Comparison of ENCODE assay signal across 8 cellular contexts in genomic region chr6:44001318-44001868, GRCh38.
A peak's percentile ranks its signal among the peaks of the same experiment; 100 is the strongest.
DNase-seq lines count a peak whose midpoint lies in the region; ATAC-seq and TF ChIP-seq lines count a peak whose summit lies in the region.

No MANE protein-coding gene starts in this region.

- H3K27me3 ChIP-seq in heart left ventricle (peaks cover 0 to 37% (median 17%) of the 10 kb centered on the region in 9 donors), ascending aorta (peaks cover 4% of the 10 kb centered on the region), lower lobe of right lung (ENCODE audit: low read depth) (peaks cover 42% of the 10 kb centered on the region)

- ATAC-seq in heart left ventricle = peak in 1 of 4 donors; percentile 1
- ATAC-seq in lower lobe of right lung = peak; percentile 74 to 80
- no peak for ATAC-seq in HG03378 (IDR thresholded peaks at IDR 0.05; ENCODE audit: unreplicated experiment)

- WGBS in heart left ventricle, 4 donors = 47 to 61% (median 55%) methylated on average over 10 of the region's 10 CpGs

- H3K9me3 ChIP-seq in heart left ventricle = no peaks in the 10 kb centered on the region
- no peaks in the 10 kb centered on the region for H3K9me3 ChIP-seq in ascending aorta
- no peaks in the 10 kb centered on the region for H3K9me3 ChIP-seq in lower lobe of right lung

- DNase-seq in heart left ventricle (peak in 2 of 5 donors; percentile 28 to 32), cardiac septum (ENCODE audit: low spot score) (no peak), ascending aorta (ENCODE audit: low spot score in 2 of 2) (no peak), lower lobe of right lung (peak; percentile 68), middle frontal gyrus (ENCODE audit: extremely low spot score, low spot score) (no peak)
- no peak for DNase-seq in activated CD8-positive, alpha-beta memory T cell treated with anti-CD3 and anti-CD28 coated beads for 24 hours

- H3K4me1 ChIP-seq in heart left ventricle (peaks cover 0 to 43% (median 17%) of the 10 kb centered on the region in 12 donors), ascending aorta (peaks cover 4% of the 10 kb centered on the region in 2 donors), lower lobe of right lung (peaks cover 14% of the 10 kb centered on the region)

- TF ChIP-seq CTCF in heart left ventricle (IDR thresholded peaks at IDR 0.05) (peak in 8 of 12 donors; percentile 9 to 38 (median 28)), LNCAP (IDR thresholded peaks at IDR 0.05) (peak; percentile 23; the same call in 1 of the 2 replicates), ascending aorta (IDR thresholded peaks at IDR 0.05) (peak in 2 of 3 experiments; percentile 29 to 39), lower lobe of right lung (IDR thresholded peaks at IDR 0.05) (peak; percentile 26)

- H3K27ac ChIP-seq in heart left ventricle (peak overlapping the region in 6 of 12 donors; percentile 76 to 97 (median 87)), ascending aorta (no peak overlapping the region), lower lobe of right lung (peak overlapping the region; percentile 74)

- no peak overlapping the region for H3K4me3 ChIP-seq in heart left ventricle
- no peak overlapping the region for H3K4me3 ChIP-seq in ascending aorta
- H3K4me3 ChIP-seq in lower lobe of right lung = peak overlapping the region; percentile 44

- no peak for TF ChIP-seq POLR2A in heart left ventricle (IDR thresholded peaks at IDR 0.05)

- intact Hi-C loops in heart left ventricle (cut with DNase I) (loop anchor here in 6 of 10 donors (5.0 kb wide), 4 partner anchors 61 to 229 kb away; partner anchors contain the start of gene VEGFA (in 3 of the 6)), cardiac septum (cut with DNase I) (no loop called here), ascending aorta (cut with DNase I) (loop anchor here (5.0 kb wide), 1 partner anchor 229 kb away; the partner anchor contains the start of gene VEGFA), lower lobe of right lung (cut with DNase I) (no loop called here)

- H3K36me3 ChIP-seq in heart left ventricle (no peaks in the 10 kb centered on the region), ascending aorta (no peaks in the 10 kb centered on the region), lower lobe of right lung (no peaks in the 10 kb centered on the region)

Comparison
In these comparisons a context has a peak if more than half of its experiments do, and no peak if none do; other contexts are left out.
1. intact Hi-C loops: an anchor here in heart left ventricle (5.0 kb wide) and ascending aorta (5.0 kb wide); none called in cardiac septum and lower lobe of right lung.